24 cellular contexts compared by ENCODE assay signal in genomic region chr4:163243297-163243981, GRCh38.
"Had no signal": no experiment of that assay in that cellular context is flagged by ENCODE, and none has a peak within 500 bp of the region (broad histone marks: within the 10 kb centered on the region; RNA-seq: fewer than 3 reads in every experiment).

No MANE protein-coding gene starts in this region.

- H3K4me1 ChIP-seq: colonic mucosa, esophagus muscularis mucosa, gastrocnemius medialis, psoas muscle, right atrium auricular region, uterus had no signal

- H3K36me3 ChIP-seq: colonic mucosa, esophagus muscularis mucosa, gastrocnemius medialis, ovary, right atrium auricular region, uterus had no signal

- H3K27me3 ChIP-seq: colonic mucosa, esophagus muscularis mucosa, gastrocnemius medialis, ovary, right atrium auricular region, uterus had no signal

- H3K9me3 ChIP-seq: colonic mucosa, esophagus muscularis mucosa, gastrocnemius medialis, ovary, psoas muscle, right atrium auricular region, uterus had no signal

- H3K4me3 ChIP-seq: colonic mucosa, dorsolateral prefrontal cortex, esophagus muscularis mucosa, gastrocnemius medialis, ovary, psoas muscle, right atrium auricular region, uterus had no signal

- H3K27ac ChIP-seq: colonic mucosa, dorsolateral prefrontal cortex, esophagus muscularis mucosa, gastrocnemius medialis, ovary, psoas muscle, right atrium auricular region, uterus, VCaP had no signal

- ATAC-seq: activated T-cell treated with anti-CD3 and anti-CD28 coated beads, Interleukin-2, amount 50 U/mL, for 72 hours; effector memory CD8-positive, alpha-beta T cell; gastrocnemius medialis; left ventricle myocardium superior; natural killer cell; psoas muscle had no signal

- DNase-seq: activated CD4-positive, alpha-beta memory T cell treated with anti-CD3 and anti-CD28 coated beads, Interleukin-2, amount 10 ng/mL, durations not matched to agents 7 days and 5 days; activated CD4-positive, alpha-beta T cell treated with anti-CD3 and anti-CD28 coated beads, Interleukin-2, amount 10 ng/mL, durations not matched to agents 24 days and 14 days; activated effector memory CD4-positive, alpha-beta T cell treated with anti-CD3 and anti-CD28 coated beads, Interleukin-2, amount 50 U/mL, for 16 hours; activated naive CD4-positive, alpha-beta T cell treated with anti-CD3 and anti-CD28 coated beads, Interleukin-2, amount 10 ng/mL, durations not matched to agents 7 days and 5 days; activated T-cell treated with anti-CD3 and anti-CD28 coated beads, Interleukin-2, amount 50 U/mL, for 72 hours; amygdala; colonic mucosa; dorsolateral prefrontal cortex; effector memory CD8-positive, alpha-beta T cell; gastrocnemius medialis; head of caudate nucleus; hypothalamus; left ventricle myocardium superior; mammary epithelial cell; natural killer cell; ovary; psoas muscle; stimulated activated CD4-positive, alpha-beta T cell treated with anti-CD3 and anti-CD28 coated beads, Interleukin-12 subunit alpha, Interleukin-12 subunit beta, amount 100 ng/mL, for 4 hours; stimulated activated CD4-positive, alpha-beta T cell treated with anti-CD3 and anti-CD28 coated beads, Interleukin-4, amount 100 ng/mL, for 4 hours; trophoblast cell; uterus had no signal
